In the genomic region with DNA sequence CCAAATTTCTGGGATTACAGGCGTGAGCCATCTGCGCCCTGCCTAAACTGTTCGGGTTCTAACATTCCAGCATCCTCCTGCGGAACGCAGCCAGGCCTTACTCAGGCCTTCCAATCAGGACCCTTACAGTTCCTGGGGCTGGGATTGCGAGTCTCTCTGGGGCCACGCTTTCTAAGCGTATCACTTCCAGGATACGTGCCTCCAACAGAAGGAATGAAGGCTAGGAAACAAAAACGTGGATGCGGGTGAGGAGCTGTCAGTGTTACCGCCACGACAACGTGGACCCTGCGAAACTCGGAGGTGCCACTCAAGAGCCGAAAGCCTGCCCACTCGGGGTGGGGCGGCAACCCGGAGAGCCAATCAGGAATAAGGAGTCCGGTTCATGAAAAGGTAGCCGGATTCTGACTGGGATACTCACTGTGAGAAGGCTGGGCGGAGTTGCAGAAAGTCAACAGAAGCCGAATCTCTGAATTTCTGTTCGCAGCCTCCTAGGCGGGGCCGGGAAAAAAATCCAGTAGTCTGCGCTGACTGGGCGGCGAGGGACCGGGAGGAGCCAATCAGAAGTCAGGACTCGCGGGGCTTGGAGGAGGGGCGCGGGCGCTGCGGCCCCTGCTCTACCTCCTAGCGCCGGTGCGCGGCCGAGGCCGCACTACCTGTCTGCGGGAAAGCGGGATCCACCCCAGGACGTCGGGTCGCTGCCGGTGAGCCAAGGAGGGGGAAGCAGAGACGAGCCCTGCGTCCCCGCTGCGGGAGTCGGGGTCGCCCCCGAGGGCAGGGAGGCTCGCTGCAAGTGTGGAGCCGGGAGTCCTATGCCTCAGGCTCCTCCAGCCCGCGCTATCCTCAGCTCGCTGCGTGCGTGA, we compare ENCODE assay signal across 8 cellular contexts. TPM values are rescaled to one million over a fixed set of nuclear protein-coding genes. Genes with fewer than 3 reads are reported as not detected.
DNase-seq lines count a peak whose midpoint lies in the region; ATAC-seq and TF ChIP-seq lines count a peak whose summit lies in the region.

A gene with protein sequence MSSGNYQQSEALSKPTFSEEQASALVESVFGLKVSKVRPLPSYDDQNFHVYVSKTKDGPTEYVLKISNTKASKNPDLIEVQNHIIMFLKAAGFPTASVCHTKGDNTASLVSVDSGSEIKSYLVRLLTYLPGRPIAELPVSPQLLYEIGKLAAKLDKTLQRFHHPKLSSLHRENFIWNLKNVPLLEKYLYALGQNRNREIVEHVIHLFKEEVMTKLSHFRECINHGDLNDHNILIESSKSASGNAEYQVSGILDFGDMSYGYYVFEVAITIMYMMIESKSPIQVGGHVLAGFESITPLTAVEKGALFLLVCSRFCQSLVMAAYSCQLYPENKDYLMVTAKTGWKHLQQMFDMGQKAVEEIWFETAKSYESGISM (plus strand): TSS at position 607 of the 860 bp plus-strand sequence. CDS start 5,512 bp downstream, outside the sequence.

- H3K27me3 Mint-ChIP-seq in activated CD8-positive, alpha-beta memory T cell treated with anti-CD3 and anti-CD28 coated beads, Interleukin-2, amount 10 ng/mL, durations not matched to agents 7 days and 5 days: peaks cover 6% of the 10 kb centered on the region
- peaks cover 12% of the 10 kb centered on the region for H3K27me3 Mint-ChIP-seq in endodermal cell (ENCODE audit: insufficient read depth)

- peak within 1 kb of the TSS; percentile 100 for H3K4me2 ChIP-seq in mesenchymal stem cell (ENCODE audit: low read length, poor library complexity, severe bottlenecking)

- no peak within 1 kb of the TSS for H2BK15ac ChIP-seq in mesenchymal stem cell (ENCODE audit: low read depth, poor library complexity, severe bottlenecking)

- H3K4me3 ChIP-seq in endodermal cell (ENCODE audit: low read length) (peak within 1 kb of the TSS; percentile 82), mesenchymal stem cell (ENCODE audit: insufficient read depth in 1 of 2, low read depth in 1 of 2, low read length in 2 of 2) (peak within 1 kb of the TSS; percentile 92)

- peak within 1 kb of the TSS; percentile 75 for H3K4me3 Mint-ChIP-seq in activated CD8-positive, alpha-beta memory T cell treated with anti-CD3 and anti-CD28 coated beads, Interleukin-2, amount 10 ng/mL, durations not matched to agents 7 days and 5 days
- H3K4me3 Mint-ChIP-seq in endodermal cell: peak within 1 kb of the TSS; percentile 75

- peaks cover 22% of the 10 kb centered on the region for H3K4me1 Mint-ChIP-seq in activated CD8-positive, alpha-beta memory T cell treated with anti-CD3 and anti-CD28 coated beads, Interleukin-2, amount 10 ng/mL, durations not matched to agents 7 days and 5 days
- peaks cover 4% of the 10 kb centered on the region for H3K4me1 Mint-ChIP-seq in endodermal cell

- peak within 1 kb of the TSS; percentile 31 for H4K8ac ChIP-seq in mesenchymal stem cell (ENCODE audit: low read length)

- no peak within 1 kb of the TSS for H2BK5ac ChIP-seq in mesenchymal stem cell (ENCODE audit: low read depth, low read length, poor library complexity, severe bottlenecking)

- H3K9me3 Mint-ChIP-seq in activated CD8-positive, alpha-beta memory T cell treated with anti-CD3 and anti-CD28 coated beads, Interleukin-2, amount 10 ng/mL, durations not matched to agents 7 days and 5 days (ENCODE audit: low read depth): no peaks in the 10 kb centered on the region
- peaks cover 19% of the 10 kb centered on the region for H3K9me3 Mint-ChIP-seq in endodermal cell

- no peak within 1 kb of the TSS for H2AK5ac ChIP-seq in mesenchymal stem cell (ENCODE audit: low read length, severe bottlenecking)

- H3K27ac Mint-ChIP-seq in activated CD8-positive, alpha-beta memory T cell treated with anti-CD3 and anti-CD28 coated beads, Interleukin-2, amount 10 ng/mL, durations not matched to agents 7 days and 5 days: no peak within 1 kb of the TSS
- peak within 1 kb of the TSS; percentile 93 for H3K27ac Mint-ChIP-seq in endodermal cell

- H2BK120ac ChIP-seq in mesenchymal stem cell (ENCODE audit: low read depth, low read length): no peak within 1 kb of the TSS

- peak within 1 kb of the TSS; percentile 38 for H3K9ac ChIP-seq in endodermal cell (ENCODE audit: extremely low read depth, low read length, poor library complexity, severe bottlenecking)
- peak within 1 kb of the TSS; percentile 84 for H3K9ac ChIP-seq in mesenchymal stem cell (ENCODE audit: low read length)

- CTCF ChIA-PET in activated CD8-positive, alpha-beta memory T cell treated with anti-CD3 and anti-CD28 coated beads, Interleukin-2, amount 10 ng/mL, durations not matched to agents 7 days and 5 days (lab: Charles Lee): interaction anchor here (1.0 to 1.9 kb wide), 3 partner anchors 42 to 85 kb away, joined by 3 to 6 read pairs (median 5); a partner anchor contains a TSS

- H3K4me1 ChIP-seq in endodermal cell (ENCODE audit: control insufficient read depth, insufficient read depth, low read length): no peaks in the 10 kb centered on the region
- H3K4me1 ChIP-seq in mesenchymal stem cell (ENCODE audit: control insufficient read depth, insufficient read depth, low read depth, low read length): peaks cover 6% of the 10 kb centered on the region

- 1 to 5% methylated on average over 20 to 63 of the region's 63 CpGs for WGBS in endodermal cell (ENCODE audit: insufficient coverage in 1 of 2, insufficient read length in 1 of 2), 2 experiments
- 2% methylated on average over 63 of the region's 63 CpGs for WGBS in mesenchymal stem cell

- peak within 1 kb of the TSS in 1 of 2 experiments; percentile 81 for H3K14ac ChIP-seq in mesenchymal stem cell (ENCODE audit: low read length in 2 of 2)

- H3K79me1 ChIP-seq in mesenchymal stem cell (replicated peaks; ENCODE audit: low read length, poor library complexity, severe bottlenecking): no peaks in the 10 kb centered on the region

- peak within 1 kb of the TSS in 1 of 2 experiments; percentile 88 for H2BK12ac ChIP-seq in mesenchymal stem cell (ENCODE audit: low read length in 2 of 2)

- peaks cover 2% of the 10 kb centered on the region for H3K36me3 Mint-ChIP-seq in activated CD8-positive, alpha-beta memory T cell treated with anti-CD3 and anti-CD28 coated beads, Interleukin-2, amount 10 ng/mL, durations not matched to agents 7 days and 5 days
- H3K36me3 Mint-ChIP-seq in endodermal cell (ENCODE audit: low read depth): peaks cover 1% of the 10 kb centered on the region

- peak; percentile 48 for TF ChIP-seq CTCF in endodermal cell (conservative IDR thresholded peaks at IDR 0.05)

- no peak within 1 kb of the TSS for H3K27ac ChIP-seq in endodermal cell (ENCODE audit: low read depth, low read length)
- peak within 1 kb of the TSS; percentile 50 for H3K27ac ChIP-seq in mesenchymal stem cell (ENCODE audit: low read length, poor library complexity, severe bottlenecking)

- peaks cover 7% of the 10 kb centered on the region for H3K9me3 ChIP-seq in endodermal cell (ENCODE audit: control insufficient read depth, low read length)
- H3K9me3 ChIP-seq in mesenchymal stem cell (ENCODE audit: control insufficient read depth, low read length): no peaks in the 10 kb centered on the region

- peak within 1 kb of the TSS; percentile 53 to 92 for H3K18ac ChIP-seq in mesenchymal stem cell (ENCODE audit: low read depth in 1 of 2, low read length in 2 of 2)

- H3K36me3 ChIP-seq in endodermal cell (ENCODE audit: control insufficient read depth, insufficient read depth, low read length) (no peaks in the 10 kb centered on the region), mesenchymal stem cell (ENCODE audit: control insufficient read depth in 1 of 2, insufficient read depth in 2 of 2, low read depth in 1 of 2, low read length in 2 of 2) (no peaks in the 10 kb centered on the region)

- H3K27me3 ChIP-seq in endodermal cell (ENCODE audit: control insufficient read depth, insufficient read depth, low read length, poor library complexity, severe bottlenecking) (peaks cover 26% of the 10 kb centered on the region), mesenchymal stem cell (ENCODE audit: control insufficient read depth in 1 of 2, insufficient read depth in 1 of 2, low read length in 2 of 2) (peaks cover 0 to 10% of the 10 kb centered on the region in 2 experiments)

- DNase-seq in CMK (ENCODE audit: low read depth) (peak; percentile 73), HUDEP-2 (lab: John Stamatoyannopoulos, UW; ENCODE audit: unreplicated experiment in 76 of 76) (peak in 72 of 76 experiments; percentile 5 to 80 (median 56)), NOMO-1 treated with dmso at 0.1 percent for 144 hours (lab: John Stamatoyannopoulos, UW; ENCODE audit: unreplicated experiment) (peak; percentile 75), endodermal cell (peak; percentile 99), mesenchymal stem cell (peak; percentile 99)
- DNase-seq in activated CD8-positive, alpha-beta memory T cell treated with anti-CD3 and anti-CD28 coated beads, Interleukin-2, amount 10 ng/mL, durations not matched to agents 7 days and 5 days: peak; percentile 84
- DNase-seq in stimulated activated CD8-positive, alpha-beta memory T cell treated with anti-CD3 and anti-CD28 coated beads, Interleukin-12 subunit alpha, Interleukin-12 subunit beta, amount 100 ng/mL, for 1 hour (ENCODE audit: low read depth): peak; percentile 39

- no peak within 1 kb of the TSS for H4K91ac ChIP-seq in mesenchymal stem cell (ENCODE audit: low read length)

- peak within 1 kb of the TSS in 1 of 2 experiments; percentile 76 for H3K4ac ChIP-seq in mesenchymal stem cell (ENCODE audit: low read depth in 1 of 2, low read length in 2 of 2)

- peak within 1 kb of the TSS in 1 of 2 experiments; percentile 62 for H3K23ac ChIP-seq in mesenchymal stem cell (ENCODE audit: low read length in 2 of 2)

- ATAC-seq in GM21367 (IDR thresholded peaks at IDR 0.05; ENCODE audit: unreplicated experiment): peak; percentile 85
- peak; percentile 92 for ATAC-seq in activated CD8-positive, alpha-beta memory T cell treated with anti-CD3 and anti-CD28 coated beads, Interleukin-2, amount 10 ng/mL, durations not matched to agents 7 days and 5 days

- peak within 1 kb of the TSS; percentile 100 for H2AFZ ChIP-seq in mesenchymal stem cell (ENCODE audit: low read depth, low read length)

RNA-seq across cellular contexts. Expression of the gene that starts here (rescaled TPM):
- total RNA-seq in activated CD8-positive, alpha-beta memory T cell treated with anti-CD3 and anti-CD28 coated beads, Interleukin-2, amount 10 ng/mL, durations not matched to agents 7 days and 5 days: 1 to 10 TPM; 1.7 to 1.9 TPM
- total RNA-seq in endodermal cell: 1 to 10 TPM; 3.9 to 4.2 TPM
- polyA plus RNA-seq in endodermal cell (2013, experiment 1 of 2): 1.7 TPM
- 0.99 TPM for polyA plus RNA-seq in endodermal cell (2013, experiment 2 of 2)
- polyA plus RNA-seq in mesenchymal stem cell (2013, experiment 1 of 2): 1.6 TPM
- 2.0 TPM for polyA plus RNA-seq in mesenchymal stem cell (2013, experiment 2 of 2)

Comparison
In these comparisons a context has a peak if more than half of its experiments do, and no peak if none do; other contexts are left out.
1. DNase-seq: peak in every context shown above with its lines; median percentile 99 in endodermal cell; 99 in mesenchymal stem cell; 84 in activated CD8-positive, alpha-beta memory T cell treated with anti-CD3 and anti-CD28 coated beads, Interleukin-2, amount 10 ng/mL, durations not matched to agents 7 days and 5 days; 75 in NOMO-1 treated with dmso at 0.1 percent for 144 hours; 73 in CMK; 56 in HUDEP-2; 39 in stimulated activated CD8-positive, alpha-beta memory T cell treated with anti-CD3 and anti-CD28 coated beads, Interleukin-12 subunit alpha, Interleukin-12 subunit beta, amount 100 ng/mL, for 1 hour.